ENCODE assay signal across 8 cellular contexts in genomic region chr12:104695453-104696148, GRCh38.
A peak's percentile ranks its signal among the peaks of the same experiment; 100 is the strongest.
DNase-seq lines count a peak whose midpoint lies in the region; ATAC-seq and TF ChIP-seq lines count a peak whose summit lies in the region.

No MANE protein-coding gene starts in this region.

- no peaks in the 10 kb centered on the region for H3K27me3 ChIP-seq in tibial artery
- no peaks in the 10 kb centered on the region for H3K27me3 ChIP-seq in testis

- no peaks in the 10 kb centered on the region for H3K27me3 Mint-ChIP-seq in memory B cell

- H3K4me1 ChIP-seq in tibial artery (peaks cover 0 to 15% (median 4%) of the 10 kb centered on the region in 4 donors), testis (peaks cover 7% of the 10 kb centered on the region)

- DNase-seq in EH (ENCODE audit: low read depth) (peak; percentile 56), NCI-H446 treated with DMSO at 0.1 percent for 48 hours (lab: John Stamatoyannopoulos, UW) (peak; percentile 27), memory B cell (ENCODE audit: low spot score in 2 of 2) (peak; percentile 44 to 52), tibial artery (peak; percentile 43 to 86), hippocampal formation (lab: John Stamatoyannopoulos, UW) (no peak), testis (no peak)
- DNase-seq in activated T-cell treated with anti-CD3 and anti-CD28 coated beads, Interleukin-2, amount 50 U/mL, for 48 hours: peak; percentile 82 to 85

- H3K36me3 ChIP-seq in tibial artery (no peaks in the 10 kb centered on the region), testis (ENCODE audit: low read depth, missing control alignments) (no peaks in the 10 kb centered on the region)

- H3K4me3 Mint-ChIP-seq in memory B cell: peak overlapping the region; percentile 30

- ATAC-seq in HG02798 (IDR thresholded peaks at IDR 0.05; ENCODE audit: poor library complexity, unreplicated experiment): peak; percentile 37
- peak; percentile 73 for ATAC-seq in memory B cell (ENCODE audit: low read depth)

- intact Hi-C loops in tibial artery (cut with DNase I; ENCODE audit: low total_unique reads) (no loop called here), testis (cut with DNase I; ENCODE audit: low total_unique reads) (no loop called here)

- no peak for TF ChIP-seq POLR2A in testis (IDR thresholded peaks at IDR 0.05)

- peaks cover 54% of the 10 kb centered on the region for H3K4me1 Mint-ChIP-seq in memory B cell

- peak overlapping the region; percentile 79 for H3K27ac Mint-ChIP-seq in memory B cell

- WGBS in testis, 2 donors: 38 to 47% methylated on average over 10 to 12 of the region's 12 CpGs

- peaks cover 3% of the 10 kb centered on the region for H3K9me3 Mint-ChIP-seq in memory B cell

- H3K4me3 ChIP-seq in tibial artery (no peak overlapping the region), testis (no peak overlapping the region)

- no peak overlapping the region for H3K27ac ChIP-seq in tibial artery
- no peak overlapping the region for H3K27ac ChIP-seq in testis

- TF ChIP-seq CTCF in tibial artery (IDR thresholded peaks at IDR 0.05) (no peak), testis (IDR thresholded peaks at IDR 0.05) (no peak)

- peaks cover 9% of the 10 kb centered on the region for H3K36me3 Mint-ChIP-seq in memory B cell

- no peaks in the 10 kb centered on the region for H3K9me3 ChIP-seq in tibial artery
- no peaks in the 10 kb centered on the region for H3K9me3 ChIP-seq in testis

Comparison
In these comparisons a context has a peak if more than half of its experiments do, and no peak if none do; other contexts are left out.
1. DNase-seq: peak in EH (single experiment), NCI-H446 treated with DMSO at 0.1 percent for 48 hours (single experiment), activated T-cell treated with anti-CD3 and anti-CD28 coated beads, Interleukin-2, amount 50 U/mL, for 48 hours (2 of 2), memory B cell (2 of 2) and tibial artery (2 of 2); none in hippocampal formation (0 of 2) and testis (single experiment).